Comparison of ENCODE assay signal across 10 cellular contexts in genomic region chr9:112224401-112225289, GRCh38. TPM values are rescaled to one million over a fixed set of nuclear protein-coding genes. Genes with fewer than 3 reads are reported as not detected.
DNase-seq lines count a peak whose midpoint lies in the region; ATAC-seq and TF ChIP-seq lines count a peak whose summit lies in the region.
"Had no signal": no experiment of that assay in that cellular context is flagged by ENCODE, and none has a peak within 500 bp of the region (broad histone marks: within the 10 kb centered on the region; RNA-seq: fewer than 3 reads in every experiment).

No MANE protein-coding gene starts in this region.

- TF ChIP-seq CTCF in omental fat pad (IDR thresholded peaks at IDR 0.05) = no peak

- H3K9me3 Mint-ChIP-seq in activated CD8-positive, alpha-beta memory T cell treated with anti-CD3 and anti-CD28 coated beads, Interleukin-2, amount 10 ng/mL, durations not matched to agents 7 days and 5 days (ENCODE audit: low read depth) = no peaks in the 10 kb centered on the region
- H3K9me3 Mint-ChIP-seq in stimulated activated naive B cell treated with anti-CD40 and anti-IgM and Interleukin-4, amounts not matched to agents 10 μg/mL and 1 μg/mL and 100 μg/mL, for 72 hours = no peaks in the 10 kb centered on the region

- peak; percentile 43 for DNase-seq in activated CD8-positive, alpha-beta memory T cell treated with anti-CD3 and anti-CD28 coated beads, Interleukin-2, amount 10 ng/mL, durations not matched to agents 7 days and 5 days
- DNase-seq in activated CD8-positive, alpha-beta memory T cell treated with anti-CD3 and anti-CD28 coated beads, Interleukin-2, amount 50 U/mL, for 48 hours = no peak
- DNase-seq in amniotic epithelial cell (ENCODE audit: low read depth) (peak; percentile 50), Right ventricle myocardium inferior (ENCODE audit: missing footprints) (no peak), omental fat pad (ENCODE audit: low spot score) (no peak), NCI-H526 (lab: John Stamatoyannopoulos, UW) (no peak)
- DNase-seq in stimulated activated naive B cell treated with anti-CD40 and anti-IgM and Interleukin-4, amounts not matched to agents 10 μg/mL and 1 μg/mL and 100 μg/mL, for 72 hours = no peak
- DNase-seq: ACHN, spleen had no signal

- H3K27me3 Mint-ChIP-seq in activated CD8-positive, alpha-beta memory T cell treated with anti-CD3 and anti-CD28 coated beads, Interleukin-2, amount 10 ng/mL, durations not matched to agents 7 days and 5 days = no peaks in the 10 kb centered on the region
- H3K27me3 Mint-ChIP-seq in stimulated activated naive B cell treated with anti-CD40 and anti-IgM and Interleukin-4, amounts not matched to agents 10 μg/mL and 1 μg/mL and 100 μg/mL, for 72 hours = no peaks in the 10 kb centered on the region

- CTCF ChIA-PET in activated CD8-positive, alpha-beta memory T cell treated with anti-CD3 and anti-CD28 coated beads, Interleukin-2, amount 10 ng/mL, durations not matched to agents 7 days and 5 days (lab: Charles Lee) = interaction anchor here (0.8 to 1.1 kb wide), 3 partner anchors 9 to 128 kb away, joined by 3 to 4 read pairs (median 3); no protein-coding TSS in a partner anchor

- no peak overlapping the region for H3K4me3 Mint-ChIP-seq in activated CD8-positive, alpha-beta memory T cell treated with anti-CD3 and anti-CD28 coated beads, Interleukin-2, amount 10 ng/mL, durations not matched to agents 7 days and 5 days
- no peak overlapping the region for H3K4me3 Mint-ChIP-seq in stimulated activated naive B cell treated with anti-CD40 and anti-IgM and Interleukin-4, amounts not matched to agents 10 μg/mL and 1 μg/mL and 100 μg/mL, for 72 hours

- ATAC-seq in activated CD8-positive, alpha-beta memory T cell treated with anti-CD3 and anti-CD28 coated beads, Interleukin-2, amount 10 ng/mL, durations not matched to agents 7 days and 5 days = peak; percentile 80
- peak; percentile 74 for ATAC-seq in HG03064 (IDR thresholded peaks at IDR 0.05; ENCODE audit: low read depth, unreplicated experiment)
- ATAC-seq in stimulated activated naive B cell treated with anti-CD40 and anti-IgM and Interleukin-4, amounts not matched to agents 10 μg/mL and 1 μg/mL and 100 μg/mL, for 72 hours (replicated peaks) = peak; percentile 50
- ATAC-seq in Right ventricle myocardium inferior = no peak
- no peak for ATAC-seq in omental fat pad (ENCODE audit: low FRiP score)

- peaks cover 27% of the 10 kb centered on the region for H3K4me1 Mint-ChIP-seq in activated CD8-positive, alpha-beta memory T cell treated with anti-CD3 and anti-CD28 coated beads, Interleukin-2, amount 10 ng/mL, durations not matched to agents 7 days and 5 days
- peaks cover 4 to 6% of the 10 kb centered on the region in 2 donors for H3K4me1 Mint-ChIP-seq in stimulated activated naive B cell treated with anti-CD40 and anti-IgM and Interleukin-4, amounts not matched to agents 10 μg/mL and 1 μg/mL and 100 μg/mL, for 72 hours

- H3K36me3 Mint-ChIP-seq in activated CD8-positive, alpha-beta memory T cell treated with anti-CD3 and anti-CD28 coated beads, Interleukin-2, amount 10 ng/mL, durations not matched to agents 7 days and 5 days = peaks cover 63% of the 10 kb centered on the region
- peaks cover 33 to 47% of the 10 kb centered on the region in 2 donors for H3K36me3 Mint-ChIP-seq in stimulated activated naive B cell treated with anti-CD40 and anti-IgM and Interleukin-4, amounts not matched to agents 10 μg/mL and 1 μg/mL and 100 μg/mL, for 72 hours

- intact Hi-C loops in Right ventricle myocardium inferior (cut with DNase I) = no loop called here

- H3K27ac Mint-ChIP-seq in activated CD8-positive, alpha-beta memory T cell treated with anti-CD3 and anti-CD28 coated beads, Interleukin-2, amount 10 ng/mL, durations not matched to agents 7 days and 5 days = peak overlapping the region; percentile 57
- H3K27ac Mint-ChIP-seq in stimulated activated naive B cell treated with anti-CD40 and anti-IgM and Interleukin-4, amounts not matched to agents 10 μg/mL and 1 μg/mL and 100 μg/mL, for 72 hours = no peak overlapping the region

RNA-seq across cellular contexts. Expression of gene SUSD1, which starts 49.5 kb away (rescaled TPM):
- total RNA-seq in activated CD8-positive, alpha-beta memory T cell treated with anti-CD3 and anti-CD28 coated beads, Interleukin-2, amount 10 ng/mL, durations not matched to agents 7 days and 5 days = 10 to 100 TPM; 18.5 to 21.2 TPM
- total RNA-seq in Right ventricle myocardium inferior (8.1 TPM), omental fat pad (10 to 100 TPM; 12.0 to 23.2 (median 15.4) TPM)

Comparison
In these comparisons a context has a peak if more than half of its experiments do, and no peak if none do; other contexts are left out.
1. DNase-seq: peak in activated CD8-positive, alpha-beta memory T cell treated with anti-CD3 and anti-CD28 coated beads, Interleukin-2, amount 10 ng/mL, durations not matched to agents 7 days and 5 days (single experiment) and amniotic epithelial cell (single experiment); none in activated CD8-positive, alpha-beta memory T cell treated with anti-CD3 and anti-CD28 coated beads, Interleukin-2, amount 50 U/mL, for 48 hours (single experiment), stimulated activated naive B cell treated with anti-CD40 and anti-IgM and Interleukin-4, amounts not matched to agents 10 μg/mL and 1 μg/mL and 100 μg/mL, for 72 hours (single experiment), Right ventricle myocardium inferior (single experiment), omental fat pad (single experiment) and NCI-H526 (0 of 2).
2. ATAC-seq: peak in activated CD8-positive, alpha-beta memory T cell treated with anti-CD3 and anti-CD28 coated beads, Interleukin-2, amount 10 ng/mL, durations not matched to agents 7 days and 5 days (single experiment), HG03064 (single experiment) and stimulated activated naive B cell treated with anti-CD40 and anti-IgM and Interleukin-4, amounts not matched to agents 10 μg/mL and 1 μg/mL and 100 μg/mL, for 72 hours (2 of 2); none in Right ventricle myocardium inferior (single experiment) and omental fat pad (single experiment).